Comparison of ENCODE assay signal across 1 cellular context in genomic region chr10:80272793-80273522, GRCh38.
TF ChIP-seq lines count a peak whose summit lies in the region.

No MANE protein-coding gene starts in this region.

TF ChIP-seq in HepG2, 621 proteins besides CTCF, POLR2A, EP300 and RAD21 (continued from another document and continues in another):
- TF ChIP-seq ZBTB40 (IDR thresholded peaks at IDR 0.05) (no peak), ZBTB40 (CRISPR knock-in tag; IDR thresholded peaks at IDR 0.05) (no peak; the same call in 1 of the 2 replicates), AGO1 (IDR thresholded peaks at IDR 0.05; ENCODE audit: low read depth, low read length, poor library complexity, severe bottlenecking) (no peak), HDAC2 (CRISPR knock-in tag; IDR thresholded peaks at IDR 0.05) (peak; percentile 86), KMT2B (CRISPR knock-in tag; IDR thresholded peaks at IDR 0.05) (peak; percentile 53; the same call in 1 of the 2 replicates), MAFG (CRISPR knock-in tag; IDR thresholded peaks at IDR 0.05) (peak; percentile 96), MTA3 (CRISPR knock-in tag; IDR thresholded peaks at IDR 0.05) (no peak), ZSCAN30 (CRISPR knock-in tag; IDR thresholded peaks at IDR 0.05) (no peak), FOSL2 (CRISPR knock-in tag; IDR thresholded peaks at IDR 0.05) (peak; percentile 73; the same call in 1 of the 2 replicates), ONECUT2 (CRISPR knock-in tag; IDR thresholded peaks at IDR 0.05) (0 out of 2 replicates have a peak, but pooled peaks have one; percentile 17), ZNF562 (CRISPR knock-in tag; IDR thresholded peaks at IDR 0.05; ENCODE audit: borderline replicate concordance) (no peak), NR2F1 (CRISPR knock-in tag; IDR thresholded peaks at IDR 0.05) (no peak), CC2D1A (CRISPR knock-in tag; IDR thresholded peaks at IDR 0.05) (no peak), PHF20 (CRISPR knock-in tag; IDR thresholded peaks at IDR 0.05) (0 out of 2 replicates have a peak, but pooled peaks have one; percentile 26), GZF1 (CRISPR knock-in tag; IDR thresholded peaks at IDR 0.05) (no peak), ZNF652 (CRISPR knock-in tag; IDR thresholded peaks at IDR 0.05; ENCODE audit: borderline replicate concordance, low read depth) (peak; percentile 94), ZNF263 (CRISPR knock-in tag; IDR thresholded peaks at IDR 0.05) (no peak), SIX1 (CRISPR knock-in tag; IDR thresholded peaks at IDR 0.05; ENCODE audit: borderline replicate concordance) (peak; percentile 35; the same call in 1 of the 2 replicates), ZNF670 (CRISPR knock-in tag; IDR thresholded peaks at IDR 0.05; ENCODE audit: borderline replicate concordance) (no peak), NFYB (CRISPR knock-in tag; IDR thresholded peaks at IDR 0.05) (no peak), ZNF331 (CRISPR knock-in tag; IDR thresholded peaks at IDR 0.05) (peak; percentile 88), PHF21A (CRISPR knock-in tag; IDR thresholded peaks at IDR 0.05) (peak; percentile 94), SIN3B (IDR thresholded peaks at IDR 0.05; ENCODE audit: low read length) (no peak), ZMYM2 (CRISPR knock-in tag; IDR thresholded peaks at IDR 0.05) (0 out of 2 replicates have a peak, but pooled peaks have one; percentile 52), ZNF615 (CRISPR knock-in tag; IDR thresholded peaks at IDR 0.05; ENCODE audit: borderline replicate concordance) (0 out of 2 replicates have a peak, but pooled peaks have one; percentile 69), ZNF800 (CRISPR knock-in tag; IDR thresholded peaks at IDR 0.05) (peak; percentile 58; the same call in 1 of the 2 replicates), CREB1 (IDR thresholded peaks at IDR 0.05) (no peak; the same call in 1 of the 2 replicates), CREB1 (CRISPR knock-in tag; IDR thresholded peaks at IDR 0.05) (peak; percentile 58), CREB3 (CRISPR knock-in tag; IDR thresholded peaks at IDR 0.05) (no peak), ZFP36L2 (CRISPR knock-in tag; IDR thresholded peaks at IDR 0.05) (no peak), ZNF644 (CRISPR knock-in tag; IDR thresholded peaks at IDR 0.05; ENCODE audit: low read depth) (peak; percentile 63; the same call in 1 of the 2 replicates), ZNF777 (CRISPR knock-in tag; IDR thresholded peaks at IDR 0.05) (0 out of 2 replicates have a peak, but pooled peaks have one; percentile 42), ZNF672 (CRISPR knock-in tag; IDR thresholded peaks at IDR 0.05) (no peak), ZNF816 (CRISPR knock-in tag; IDR thresholded peaks at IDR 0.05; ENCODE audit: borderline replicate concordance) (no peak), ZNF333 (CRISPR knock-in tag; IDR thresholded peaks at IDR 0.05; ENCODE audit: borderline replicate concordance) (no peak), THYN1 (CRISPR knock-in tag; IDR thresholded peaks at IDR 0.05; ENCODE audit: borderline replicate concordance, low read depth) (no peak), SNRNP70 (IDR thresholded peaks at IDR 0.05; ENCODE audit: low read depth, low read length) (no peak), ZNF546 (CRISPR knock-in tag; conservative IDR thresholded peaks at IDR 0.05) (0 out of 2 replicates have a peak, but pooled peaks have one; percentile 33), HNRNPL (IDR thresholded peaks at IDR 0.05; ENCODE audit: low read depth, low read length) (no peak), ZNF232 (CRISPR knock-in tag; IDR thresholded peaks at IDR 0.05; ENCODE audit: borderline replicate concordance) (0 out of 2 replicates have a peak, but pooled peaks have one; percentile 54), KLF16 (CRISPR knock-in tag; IDR thresholded peaks at IDR 0.05) (peak in 1 of 2 experiments; percentile 73; a peak in 1 of 4 replicates), ZNF550 (CRISPR knock-in tag; IDR thresholded peaks at IDR 0.05; ENCODE audit: borderline replicate concordance) (no peak), ZKSCAN5 (CRISPR knock-in tag; IDR thresholded peaks at IDR 0.05) (no peak), GATAD2A (CRISPR knock-in tag; IDR thresholded peaks at IDR 0.05) (peak; percentile 96)
- TF ChIP-seq, protein P1, sequence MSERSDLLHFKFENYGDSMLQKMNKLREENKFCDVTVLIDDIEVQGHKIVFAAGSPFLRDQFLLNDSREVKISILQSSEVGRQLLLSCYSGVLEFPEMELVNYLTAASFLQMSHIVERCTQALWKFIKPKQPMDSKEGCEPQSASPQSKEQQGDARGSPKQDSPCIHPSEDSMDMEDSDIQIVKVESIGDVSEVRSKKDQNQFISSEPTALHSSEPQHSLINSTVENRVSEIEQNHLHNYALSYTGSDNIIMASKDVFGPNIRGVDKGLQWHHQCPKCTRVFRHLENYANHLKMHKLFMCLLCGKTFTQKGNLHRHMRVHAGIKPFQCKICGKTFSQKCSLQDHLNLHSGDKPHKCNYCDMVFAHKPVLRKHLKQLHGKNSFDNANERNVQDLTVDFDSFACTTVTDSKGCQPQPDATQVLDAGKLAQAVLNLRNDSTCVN (CRISPR knock-in tag; IDR thresholded peaks at IDR 0.05; ENCODE audit: borderline replicate concordance): no peak
- TF ChIP-seq, protein P2, sequence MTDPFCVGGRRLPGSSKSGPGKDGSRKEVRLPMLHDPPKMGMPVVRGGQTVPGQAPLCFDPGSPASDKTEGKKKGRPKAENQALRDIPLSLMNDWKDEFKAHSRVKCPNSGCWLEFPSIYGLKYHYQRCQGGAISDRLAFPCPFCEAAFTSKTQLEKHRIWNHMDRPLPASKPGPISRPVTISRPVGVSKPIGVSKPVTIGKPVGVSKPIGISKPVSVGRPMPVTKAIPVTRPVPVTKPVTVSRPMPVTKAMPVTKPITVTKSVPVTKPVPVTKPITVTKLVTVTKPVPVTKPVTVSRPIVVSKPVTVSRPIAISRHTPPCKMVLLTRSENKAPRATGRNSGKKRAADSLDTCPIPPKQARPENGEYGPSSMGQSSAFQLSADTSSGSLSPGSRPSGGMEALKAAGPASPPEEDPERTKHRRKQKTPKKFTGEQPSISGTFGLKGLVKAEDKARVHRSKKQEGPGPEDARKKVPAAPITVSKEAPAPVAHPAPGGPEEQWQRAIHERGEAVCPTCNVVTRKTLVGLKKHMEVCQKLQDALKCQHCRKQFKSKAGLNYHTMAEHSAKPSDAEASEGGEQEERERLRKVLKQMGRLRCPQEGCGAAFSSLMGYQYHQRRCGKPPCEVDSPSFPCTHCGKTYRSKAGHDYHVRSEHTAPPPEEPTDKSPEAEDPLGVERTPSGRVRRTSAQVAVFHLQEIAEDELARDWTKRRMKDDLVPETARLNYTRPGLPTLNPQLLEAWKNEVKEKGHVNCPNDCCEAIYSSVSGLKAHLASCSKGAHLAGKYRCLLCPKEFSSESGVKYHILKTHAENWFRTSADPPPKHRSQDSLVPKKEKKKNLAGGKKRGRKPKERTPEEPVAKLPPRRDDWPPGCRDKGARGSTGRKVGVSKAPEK (CRISPR knock-in tag; IDR thresholded peaks at IDR 0.05; ENCODE audit: borderline replicate concordance): no peak
- TF ChIP-seq, protein P3, sequence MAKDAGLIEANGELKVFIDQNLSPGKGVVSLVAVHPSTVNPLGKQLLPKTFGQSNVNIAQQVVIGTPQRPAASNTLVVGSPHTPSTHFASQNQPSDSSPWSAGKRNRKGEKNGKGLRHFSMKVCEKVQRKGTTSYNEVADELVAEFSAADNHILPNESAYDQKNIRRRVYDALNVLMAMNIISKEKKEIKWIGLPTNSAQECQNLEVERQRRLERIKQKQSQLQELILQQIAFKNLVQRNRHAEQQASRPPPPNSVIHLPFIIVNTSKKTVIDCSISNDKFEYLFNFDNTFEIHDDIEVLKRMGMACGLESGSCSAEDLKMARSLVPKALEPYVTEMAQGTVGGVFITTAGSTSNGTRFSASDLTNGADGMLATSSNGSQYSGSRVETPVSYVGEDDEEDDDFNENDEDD (CRISPR knock-in tag; IDR thresholded peaks at IDR 0.05; ENCODE audit: borderline replicate concordance): peak; percentile 51; the same call in 1 of the 2 replicates
- TF ChIP-seq, protein P4, sequence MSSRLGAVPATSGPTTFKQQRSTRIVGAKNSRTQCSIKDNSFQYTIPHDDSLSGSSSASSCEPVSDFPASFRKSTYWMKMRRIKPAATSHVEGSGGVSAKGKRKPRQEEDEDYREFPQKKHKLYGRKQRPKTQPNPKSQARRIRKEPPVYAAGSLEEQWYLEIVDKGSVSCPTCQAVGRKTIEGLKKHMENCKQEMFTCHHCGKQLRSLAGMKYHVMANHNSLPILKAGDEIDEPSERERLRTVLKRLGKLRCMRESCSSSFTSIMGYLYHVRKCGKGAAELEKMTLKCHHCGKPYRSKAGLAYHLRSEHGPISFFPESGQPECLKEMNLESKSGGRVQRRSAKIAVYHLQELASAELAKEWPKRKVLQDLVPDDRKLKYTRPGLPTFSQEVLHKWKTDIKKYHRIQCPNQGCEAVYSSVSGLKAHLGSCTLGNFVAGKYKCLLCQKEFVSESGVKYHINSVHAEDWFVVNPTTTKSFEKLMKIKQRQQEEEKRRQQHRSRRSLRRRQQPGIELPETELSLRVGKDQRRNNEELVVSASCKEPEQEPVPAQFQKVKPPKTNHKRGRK (CRISPR knock-in tag; IDR thresholded peaks at IDR 0.05): no peak
- TF ChIP-seq, protein P5, sequence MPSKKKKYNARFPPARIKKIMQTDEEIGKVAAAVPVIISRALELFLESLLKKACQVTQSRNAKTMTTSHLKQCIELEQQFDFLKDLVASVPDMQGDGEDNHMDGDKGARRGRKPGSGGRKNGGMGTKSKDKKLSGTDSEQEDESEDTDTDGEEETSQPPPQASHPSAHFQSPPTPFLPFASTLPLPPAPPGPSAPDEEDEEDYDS (CRISPR knock-in tag; IDR thresholded peaks at IDR 0.05): peak; percentile 24; the same call in 1 of the 2 replicates
